In genomic region chr18:48975817-48976649, GRCh38 we compare ENCODE assay signal across 8 cellular contexts. TPM values are rescaled to one million over a fixed set of nuclear protein-coding genes. Genes with fewer than 3 reads are reported as not detected.
DNase-seq lines count a peak whose midpoint lies in the region; ATAC-seq and TF ChIP-seq lines count a peak whose summit lies in the region.

No MANE protein-coding gene starts in this region.

- H3K9me3 Mint-ChIP-seq in WTC11: no peaks in the 10 kb centered on the region
- no peaks in the 10 kb centered on the region for H3K9me3 Mint-ChIP-seq in central memory CD8-positive, alpha-beta T cell

- H3K4me1 ChIP-seq in liver (ENCODE audit: control insufficient read depth in 4 of 4, insufficient read depth in 4 of 4, low read length in 3 of 4): peaks cover 0 to 8% (median 3%) of the 10 kb centered on the region in 4 donors

- TF ChIP-seq CTCF in WTC11 (IDR thresholded peaks at IDR 0.05) (no peak), liver (IDR thresholded peaks at IDR 0.05; ENCODE audit: low read depth, low read length, missing input control) (no peak)

- H3K4me3 Mint-ChIP-seq in WTC11: peak overlapping the region; percentile 72
- H3K4me3 Mint-ChIP-seq in central memory CD8-positive, alpha-beta T cell: peak overlapping the region; percentile 79

- peaks cover 27% of the 10 kb centered on the region for H3K27me3 Mint-ChIP-seq in WTC11 (ENCODE audit: low read depth)
- H3K27me3 Mint-ChIP-seq in central memory CD8-positive, alpha-beta T cell: peaks cover 8% of the 10 kb centered on the region

- DNase-seq in DMS153 treated with DMSO at 0.1 percent for 48 hours (lab: John Stamatoyannopoulos, UW; ENCODE audit: unreplicated experiment): peak; percentile 51
- peak; percentile 61 for DNase-seq in LoVo (ENCODE audit: low spot score)
- peak; percentile 40 for DNase-seq in WTC11 (ENCODE audit: low spot score)
- peak in 1 of 2 donors; percentile 20 for DNase-seq in central memory CD8-positive, alpha-beta T cell (ENCODE audit: low spot score in 2 of 2)
- peak in 2 of 3 donors; percentile 24 to 45 for DNase-seq in stimulated activated CD4-positive, alpha-beta T cell treated with anti-CD3 and anti-CD28 coated beads, TNF-alpha, amount 100 ng/mL, for 1 hour (ENCODE audit: low read depth in 3 of 3, low spot score in 1 of 3)
- no peak for DNase-seq in effector CD8-positive, alpha-beta T cell (lab: John Stamatoyannopoulos, UW)

- H3K36me3 Mint-ChIP-seq in WTC11: no peaks in the 10 kb centered on the region
- H3K36me3 Mint-ChIP-seq in central memory CD8-positive, alpha-beta T cell (ENCODE audit: insufficient read depth): peaks cover 8% of the 10 kb centered on the region

- no peak overlapping the region for H3K27ac Mint-ChIP-seq in WTC11
- H3K27ac Mint-ChIP-seq in central memory CD8-positive, alpha-beta T cell (ENCODE audit: low read depth): no peak overlapping the region

- TF ChIP-seq RAD21 in liver (IDR thresholded peaks at IDR 0.05): no peak

- no peaks in the 10 kb centered on the region for H3K9me3 ChIP-seq in liver (ENCODE audit: control insufficient read depth in 4 of 4, low read length in 3 of 4)

- ATAC-seq in GM21528 (IDR thresholded peaks at IDR 0.05; ENCODE audit: low FRiP score, unreplicated experiment): peak; percentile 64
- peak; percentile 28 for ATAC-seq in WTC11
- ATAC-seq in central memory CD8-positive, alpha-beta T cell (replicated peaks; ENCODE audit: extremely low read depth, poor library complexity, severe bottlenecking): peak; percentile 81

- H3K27me3 ChIP-seq in liver (ENCODE audit: control insufficient read depth in 4 of 4, insufficient read depth in 4 of 4, low read length in 3 of 4): no peaks in the 10 kb centered on the region

- H3K9ac ChIP-seq in liver (ENCODE audit: low read depth in 1 of 2, low read length in 2 of 2): peak overlapping the region in 1 of 2 donors; percentile 66

- POLR2A ChIA-PET in WTC11 (lab: Charles Lee): interaction anchor here (0.7 kb wide), 1 partner anchor 203 kb away, joined by 3 read pairs; no protein-coding TSS in a partner anchor

- H3K4me1 Mint-ChIP-seq in WTC11: peaks cover 34% of the 10 kb centered on the region
- H3K4me1 Mint-ChIP-seq in central memory CD8-positive, alpha-beta T cell: peaks cover 18% of the 10 kb centered on the region

- CTCF ChIA-PET in WTC11 (lab: Charles Lee): interaction anchor here (0.7 to 1.1 kb wide), 3 partner anchors 21 to 154 kb away, joined by 3 to 5 read pairs (median 3); no protein-coding TSS in a partner anchor

- 2% methylated on average over 119 of the region's 119 CpGs for WGBS in liver

- H3K36me3 ChIP-seq in liver (ENCODE audit: control insufficient read depth in 4 of 4, insufficient read depth in 3 of 4, low read depth in 1 of 4, low read length in 3 of 4): no peaks in the 10 kb centered on the region

- H3K27ac ChIP-seq in liver (ENCODE audit: low read depth in 1 of 2, low read length in 2 of 2): peak overlapping the region; percentile 71 to 76

- H3K4me3 ChIP-seq in liver (ENCODE audit: low read depth in 1 of 3, low read length in 3 of 3): peak overlapping the region; percentile 54 to 82 (median 73)

TF ChIP-seq in WTC11, 78 proteins besides CTCF, POLR2A, EP300 and RAD21 (continues in another document):
- TF ChIP-seq FOXP1 (CRISPR knock-in tag; IDR thresholded peaks at IDR 0.05; ENCODE audit: borderline replicate concordance) (peak; percentile 28; the same call in 1 of the 2 replicates), HMGXB4 (CRISPR knock-in tag; IDR thresholded peaks at IDR 0.05) (peak; percentile 10; the same call in 1 of the 2 replicates), TEAD1 (CRISPR knock-in tag; IDR thresholded peaks at IDR 0.05) (no peak), OVOL2 (CRISPR knock-in tag; IDR thresholded peaks at IDR 0.05; ENCODE audit: borderline replicate concordance) (no peak), ATF2 (CRISPR knock-in tag; IDR thresholded peaks at IDR 0.05; ENCODE audit: borderline replicate concordance, low read depth) (no peak), ELF4 (CRISPR knock-in tag; IDR thresholded peaks at IDR 0.05; ENCODE audit: low read depth) (no peak)

TF ChIP-seq in liver, 16 proteins besides CTCF, POLR2A, EP300 and RAD21:
- TF ChIP-seq YY1 (IDR thresholded peaks at IDR 0.05): no peak

RNA-seq across cellular contexts. Expression of gene SMAD7, which starts 25.3 kb away (rescaled TPM):
- total RNA-seq in WTC11 (2021): 26.7 to 44.7 TPM (median 29.5 TPM) in 3 replicates
- total RNA-seq in liver: 10 to 100 TPM in 1 of 2 donors, 1 to 10 TPM in 1; 9.4 to 11.8 TPM
- 10 to 100 TPM in 1 of 2 donors, 1 to 10 TPM in 1; 3.2 to 10.7 TPM for polyA plus RNA-seq in liver

Comparison
In these comparisons a context has a peak if more than half of its experiments do, and no peak if none do; other contexts are left out.
1. ATAC-seq: peak in every context shown above with its lines; median percentile 81 in central memory CD8-positive, alpha-beta T cell; 64 in GM21528; 28 in WTC11.